1 cellular context compared by ENCODE assay signal in the genomic region with DNA sequence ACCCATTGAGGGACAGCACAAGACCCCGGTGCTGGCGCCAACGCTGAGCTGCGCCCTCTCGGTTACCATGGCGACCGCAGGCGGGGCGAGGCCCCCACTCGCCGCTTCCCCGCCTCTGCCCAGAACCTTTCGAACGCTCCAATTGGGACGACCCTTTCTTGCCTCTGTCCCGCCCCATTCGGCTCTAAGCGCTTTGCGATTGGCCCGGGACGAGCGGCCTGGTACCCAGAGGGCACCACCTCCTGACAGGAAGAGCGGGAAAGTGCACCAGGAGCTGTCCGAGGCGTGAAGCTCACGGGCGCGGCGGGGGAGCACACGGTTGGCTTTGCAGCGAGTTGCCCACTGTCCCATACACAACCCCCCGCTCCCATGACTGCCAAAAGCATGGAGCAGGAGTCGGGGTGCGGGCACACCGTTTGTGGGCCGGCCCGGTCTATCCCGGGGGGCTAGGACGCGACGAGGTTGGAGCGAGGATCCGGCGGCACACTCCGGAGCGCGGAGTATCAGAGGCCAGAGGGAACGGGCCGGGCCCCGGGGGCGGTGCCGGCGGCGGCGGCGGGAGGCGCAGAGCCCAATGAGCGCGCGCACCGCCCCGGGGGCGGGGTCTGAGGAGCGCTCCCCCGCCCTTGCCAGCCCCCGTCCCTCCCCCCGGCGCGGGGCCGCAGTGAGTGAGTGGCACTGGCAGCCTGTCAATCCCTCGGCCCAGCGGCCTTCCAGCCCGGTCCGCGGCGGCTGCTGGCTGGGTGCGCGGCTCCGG.
TF ChIP-seq lines count a peak whose summit lies in the region.

No MANE protein-coding gene starts in this region.

TF ChIP-seq in GM12878, 131 proteins besides CTCF, POLR2A, EP300 and RAD21 (continued from another document and continues in another):
- TF ChIP-seq ZBTB11 (CRISPR knock-in tag; IDR thresholded peaks at IDR 0.05) (no peak), ATF7 (IDR thresholded peaks at IDR 0.05; ENCODE audit: low read depth) (no peak), GATAD2B (conservative IDR thresholded peaks at IDR 0.05; ENCODE audit: low read depth) (peak; percentile 92), ZBED1 (IDR thresholded peaks at IDR 0.05; ENCODE audit: borderline replicate concordance) (no peak), TAF1 (IDR thresholded peaks at IDR 0.05; ENCODE audit: borderline replicate concordance, low read depth, low read length) (no peak), NBN (IDR thresholded peaks at IDR 0.05) (peak; percentile 89), ZZZ3 (IDR thresholded peaks at IDR 0.05; ENCODE audit: control insufficient read depth, insufficient read length, low read depth) (no peak), STAT3 (IDR thresholded peaks at IDR 0.05; ENCODE audit: low read depth, low read length) (no peak), ZNF217 (IDR thresholded peaks at IDR 0.05) (no peak), RBBP5 (conservative IDR thresholded peaks at IDR 0.05) (no peak), E2F4 (IDR thresholded peaks at IDR 0.05; ENCODE audit: low read depth, low read length) (peak; percentile 73), SMAD1 (IDR thresholded peaks at IDR 0.05; ENCODE audit: low read depth, partially characterized antibody) (no peak), BCLAF1 (IDR thresholded peaks at IDR 0.05) (no peak), ZNF622 (IDR thresholded peaks at IDR 0.05) (no peak), GABPA (IDR thresholded peaks at IDR 0.05; ENCODE audit: low read depth) (no peak), MXI1 (IDR thresholded peaks at IDR 0.05; ENCODE audit: low read depth, low read length) (no peak), FOXK2 (IDR thresholded peaks at IDR 0.05) (no peak), CBFB (IDR thresholded peaks at IDR 0.05; ENCODE audit: low read depth) (no peak), KAT2A (conservative IDR thresholded peaks at IDR 0.05; ENCODE audit: control insufficient read depth, low read depth, low read length) (no peak), RFX5 (IDR thresholded peaks at IDR 0.05; ENCODE audit: low read depth, low read length) (no peak), SMAD5 (IDR thresholded peaks at IDR 0.05; ENCODE audit: low read depth) (no peak), WRNIP1 (IDR thresholded peaks at IDR 0.05; ENCODE audit: borderline replicate concordance, low read depth, low read length) (no peak), BMI1 (IDR thresholded peaks at IDR 0.05; ENCODE audit: borderline replicate concordance) (peak; percentile 99), CHD2 (IDR thresholded peaks at IDR 0.05; ENCODE audit: borderline replicate concordance, low read depth, low read length) (no peak; the same call in 1 of the 2 replicates), TBL1XR1 (IDR thresholded peaks at IDR 0.05; ENCODE audit: low read depth, low read length) (no peak)
- TF ChIP-seq, protein P1, sequence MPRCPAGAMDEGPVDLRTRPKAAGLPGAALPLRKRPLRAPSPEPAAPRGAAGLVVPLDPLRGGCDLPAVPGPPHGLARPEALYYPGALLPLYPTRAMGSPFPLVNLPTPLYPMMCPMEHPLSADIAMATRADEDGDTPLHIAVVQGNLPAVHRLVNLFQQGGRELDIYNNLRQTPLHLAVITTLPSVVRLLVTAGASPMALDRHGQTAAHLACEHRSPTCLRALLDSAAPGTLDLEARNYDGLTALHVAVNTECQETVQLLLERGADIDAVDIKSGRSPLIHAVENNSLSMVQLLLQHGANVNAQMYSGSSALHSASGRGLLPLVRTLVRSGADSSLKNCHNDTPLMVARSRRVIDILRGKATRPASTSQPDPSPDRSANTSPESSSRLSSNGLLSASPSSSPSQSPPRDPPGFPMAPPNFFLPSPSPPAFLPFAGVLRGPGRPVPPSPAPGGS (IDR thresholded peaks at IDR 0.05; ENCODE audit: borderline replicate concordance, insufficient read depth, low read depth, low read length, poor library complexity, severe bottlenecking), result no peak
- TF ChIP-seq, protein P2, sequence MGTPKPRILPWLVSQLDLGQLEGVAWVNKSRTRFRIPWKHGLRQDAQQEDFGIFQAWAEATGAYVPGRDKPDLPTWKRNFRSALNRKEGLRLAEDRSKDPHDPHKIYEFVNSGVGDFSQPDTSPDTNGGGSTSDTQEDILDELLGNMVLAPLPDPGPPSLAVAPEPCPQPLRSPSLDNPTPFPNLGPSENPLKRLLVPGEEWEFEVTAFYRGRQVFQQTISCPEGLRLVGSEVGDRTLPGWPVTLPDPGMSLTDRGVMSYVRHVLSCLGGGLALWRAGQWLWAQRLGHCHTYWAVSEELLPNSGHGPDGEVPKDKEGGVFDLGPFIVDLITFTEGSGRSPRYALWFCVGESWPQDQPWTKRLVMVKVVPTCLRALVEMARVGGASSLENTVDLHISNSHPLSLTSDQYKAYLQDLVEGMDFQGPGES (IDR thresholded peaks at IDR 0.05), result peak; percentile 63; the same call in 1 of the 2 replicates
- TF ChIP-seq, protein P3, sequence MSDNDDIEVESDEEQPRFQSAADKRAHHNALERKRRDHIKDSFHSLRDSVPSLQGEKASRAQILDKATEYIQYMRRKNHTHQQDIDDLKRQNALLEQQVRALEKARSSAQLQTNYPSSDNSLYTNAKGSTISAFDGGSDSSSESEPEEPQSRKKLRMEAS (IDR thresholded peaks at IDR 0.05; ENCODE audit: low read depth, low read length), result 0 out of 2 replicates have a peak, but pooled peaks have one; percentile 53
- TF ChIP-seq, protein P4, sequence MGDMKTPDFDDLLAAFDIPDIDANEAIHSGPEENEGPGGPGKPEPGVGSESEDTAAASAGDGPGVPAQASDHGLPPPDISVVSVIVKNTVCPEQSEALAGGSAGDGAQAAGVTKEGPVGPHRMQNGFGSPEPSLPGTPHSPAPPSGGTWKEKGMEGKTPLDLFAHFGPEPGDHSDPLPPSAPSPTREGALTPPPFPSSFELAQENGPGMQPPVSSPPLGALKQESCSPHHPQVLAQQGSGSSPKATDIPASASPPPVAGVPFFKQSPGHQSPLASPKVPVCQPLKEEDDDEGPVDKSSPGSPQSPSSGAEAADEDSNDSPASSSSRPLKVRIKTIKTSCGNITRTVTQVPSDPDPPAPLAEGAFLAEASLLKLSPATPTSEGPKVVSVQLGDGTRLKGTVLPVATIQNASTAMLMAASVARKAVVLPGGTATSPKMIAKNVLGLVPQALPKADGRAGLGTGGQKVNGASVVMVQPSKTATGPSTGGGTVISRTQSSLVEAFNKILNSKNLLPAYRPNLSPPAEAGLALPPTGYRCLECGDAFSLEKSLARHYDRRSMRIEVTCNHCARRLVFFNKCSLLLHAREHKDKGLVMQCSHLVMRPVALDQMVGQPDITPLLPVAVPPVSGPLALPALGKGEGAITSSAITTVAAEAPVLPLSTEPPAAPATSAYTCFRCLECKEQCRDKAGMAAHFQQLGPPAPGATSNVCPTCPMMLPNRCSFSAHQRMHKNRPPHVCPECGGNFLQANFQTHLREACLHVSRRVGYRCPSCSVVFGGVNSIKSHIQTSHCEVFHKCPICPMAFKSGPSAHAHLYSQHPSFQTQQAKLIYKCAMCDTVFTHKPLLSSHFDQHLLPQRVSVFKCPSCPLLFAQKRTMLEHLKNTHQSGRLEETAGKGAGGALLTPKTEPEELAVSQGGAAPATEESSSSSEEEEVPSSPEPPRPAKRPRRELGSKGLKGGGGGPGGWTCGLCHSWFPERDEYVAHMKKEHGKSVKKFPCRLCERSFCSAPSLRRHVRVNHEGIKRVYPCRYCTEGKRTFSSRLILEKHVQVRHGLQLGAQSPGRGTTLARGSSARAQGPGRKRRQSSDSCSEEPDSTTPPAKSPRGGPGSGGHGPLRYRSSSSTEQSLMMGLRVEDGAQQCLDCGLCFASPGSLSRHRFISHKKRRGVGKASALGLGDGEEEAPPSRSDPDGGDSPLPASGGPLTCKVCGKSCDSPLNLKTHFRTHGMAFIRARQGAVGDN (IDR thresholded peaks at IDR 0.05), result no peak
- TF ChIP-seq, protein P5, sequence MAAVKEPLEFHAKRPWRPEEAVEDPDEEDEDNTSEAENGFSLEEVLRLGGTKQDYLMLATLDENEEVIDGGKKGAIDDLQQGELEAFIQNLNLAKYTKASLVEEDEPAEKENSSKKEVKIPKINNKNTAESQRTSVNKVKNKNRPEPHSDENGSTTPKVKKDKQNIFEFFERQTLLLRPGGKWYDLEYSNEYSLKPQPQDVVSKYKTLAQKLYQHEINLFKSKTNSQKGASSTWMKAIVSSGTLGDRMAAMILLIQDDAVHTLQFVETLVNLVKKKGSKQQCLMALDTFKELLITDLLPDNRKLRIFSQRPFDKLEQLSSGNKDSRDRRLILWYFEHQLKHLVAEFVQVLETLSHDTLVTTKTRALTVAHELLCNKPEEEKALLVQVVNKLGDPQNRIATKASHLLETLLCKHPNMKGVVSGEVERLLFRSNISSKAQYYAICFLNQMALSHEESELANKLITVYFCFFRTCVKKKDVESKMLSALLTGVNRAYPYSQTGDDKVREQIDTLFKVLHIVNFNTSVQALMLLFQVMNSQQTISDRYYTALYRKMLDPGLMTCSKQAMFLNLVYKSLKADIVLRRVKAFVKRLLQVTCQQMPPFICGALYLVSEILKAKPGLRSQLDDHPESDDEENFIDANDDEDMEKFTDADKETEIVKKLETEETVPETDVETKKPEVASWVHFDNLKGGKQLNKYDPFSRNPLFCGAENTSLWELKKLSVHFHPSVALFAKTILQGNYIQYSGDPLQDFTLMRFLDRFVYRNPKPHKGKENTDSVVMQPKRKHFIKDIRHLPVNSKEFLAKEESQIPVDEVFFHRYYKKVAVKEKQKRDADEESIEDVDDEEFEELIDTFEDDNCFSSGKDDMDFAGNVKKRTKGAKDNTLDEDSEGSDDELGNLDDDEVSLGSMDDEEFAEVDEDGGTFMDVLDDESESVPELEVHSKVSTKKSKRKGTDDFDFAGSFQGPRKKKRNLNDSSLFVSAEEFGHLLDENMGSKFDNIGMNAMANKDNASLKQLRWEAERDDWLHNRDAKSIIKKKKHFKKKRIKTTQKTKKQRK (IDR thresholded peaks at IDR 0.05; ENCODE audit: low read depth, low read length), result no peak
- TF ChIP-seq, protein P6, sequence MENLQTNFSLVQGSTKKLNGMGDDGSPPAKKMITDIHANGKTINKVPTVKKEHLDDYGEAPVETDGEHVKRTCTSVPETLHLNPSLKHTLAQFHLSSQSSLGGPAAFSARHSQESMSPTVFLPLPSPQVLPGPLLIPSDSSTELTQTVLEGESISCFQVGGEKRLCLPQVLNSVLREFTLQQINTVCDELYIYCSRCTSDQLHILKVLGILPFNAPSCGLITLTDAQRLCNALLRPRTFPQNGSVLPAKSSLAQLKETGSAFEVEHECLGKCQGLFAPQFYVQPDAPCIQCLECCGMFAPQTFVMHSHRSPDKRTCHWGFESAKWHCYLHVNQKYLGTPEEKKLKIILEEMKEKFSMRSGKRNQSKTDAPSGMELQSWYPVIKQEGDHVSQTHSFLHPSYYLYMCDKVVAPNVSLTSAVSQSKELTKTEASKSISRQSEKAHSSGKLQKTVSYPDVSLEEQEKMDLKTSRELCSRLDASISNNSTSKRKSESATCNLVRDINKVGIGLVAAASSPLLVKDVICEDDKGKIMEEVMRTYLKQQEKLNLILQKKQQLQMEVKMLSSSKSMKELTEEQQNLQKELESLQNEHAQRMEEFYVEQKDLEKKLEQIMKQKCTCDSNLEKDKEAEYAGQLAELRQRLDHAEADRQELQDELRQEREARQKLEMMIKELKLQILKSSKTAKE (IDR thresholded peaks at IDR 0.05; ENCODE audit: low read depth, poor library complexity, severe bottlenecking), result no peak
